In genomic region chr16:20470732-20471131, GRCh38 we compare ENCODE assay signal across 19 cellular contexts. TPM values are rescaled to one million over a fixed set of nuclear protein-coding genes. Genes with fewer than 3 reads are reported as not detected.
DNase-seq lines count a peak whose midpoint lies in the region; ATAC-seq, FAIRE-seq and TF ChIP-seq lines count a peak whose summit lies in the region.
"Not testable (repeated sequence)": the region's sequence is repeated elsewhere in the genome, so short reads cannot be mapped to it uniquely, and the experiment has no call there.
"Had no signal": no experiment of that assay in that cellular context is flagged by ENCODE, and none has a peak within 500 bp of the region (broad histone marks: within the 10 kb centered on the region; RNA-seq: fewer than 3 reads in every experiment).

No MANE protein-coding gene starts in this region.

- H3K4me1 Mint-ChIP-seq in T-helper 2 cell treated with Interferon-gamma antibody and Interleukin-4, amounts not matched to agents 5 μg/mL and 100 μg/mL, for 36 hours (ENCODE audit: low read depth); activated T-cell treated with anti-CD3 and anti-CD28 coated beads, Interleukin-2, amount 50 U/mL, for 4 hours (ENCODE audit: low read depth); activated T-helper 2 cell treated with anti-CD3 and anti-CD28 coated beads, Interferon-gamma antibody, Interleukin-2, Interleukin-4, amounts not matched to agents 10 μg/mL and 5 μg/mL and 100 μg/mL, durations not matched to agents 14 hours and 24 hours and 36 hours (ENCODE audit: low read depth); activated naive CD8-positive, alpha-beta T cell (ENCODE audit: low read depth): not testable (repeated sequence)
- peaks cover 11% of the 10 kb centered on the region for H3K4me1 Mint-ChIP-seq in activated T-cell treated with anti-CD3 and anti-CD28 coated beads, Interleukin-2, amount 50 U/mL, for 24 hours (ENCODE audit: low read depth)
- peaks cover 21% of the 10 kb centered on the region for H3K4me1 Mint-ChIP-seq in activated T-cell treated with anti-CD3 and anti-CD28 coated beads, Interleukin-2, amount 50 U/mL, for 72 hours (ENCODE audit: low read depth)

- H3K27me3 Mint-ChIP-seq in T-helper 2 cell treated with Interferon-gamma antibody and Interleukin-4, amounts not matched to agents 5 μg/mL and 100 μg/mL, for 36 hours (ENCODE audit: low read depth); activated T-cell treated with anti-CD3 and anti-CD28 coated beads, Interleukin-2, amount 50 U/mL, for 24 hours; activated T-cell treated with anti-CD3 and anti-CD28 coated beads, Interleukin-2, amount 50 U/mL, for 4 hours (ENCODE audit: low read depth); activated T-cell treated with anti-CD3 and anti-CD28 coated beads, Interleukin-2, amount 50 U/mL, for 72 hours (ENCODE audit: low read depth); activated T-helper 2 cell treated with anti-CD3 and anti-CD28 coated beads, Interferon-gamma antibody, Interleukin-2, Interleukin-4, amounts not matched to agents 10 μg/mL and 5 μg/mL and 100 μg/mL, durations not matched to agents 14 hours and 24 hours and 36 hours (ENCODE audit: low read depth): not testable (repeated sequence)
- peaks cover 14% of the 10 kb centered on the region for H3K27me3 Mint-ChIP-seq in activated naive CD8-positive, alpha-beta T cell

- H3K4me3 ChIP-seq in bronchial epithelial cell (ENCODE audit: low read depth, low read length), result not testable (repeated sequence)

- not testable (repeated sequence) for H3K9me3 Mint-ChIP-seq in T-helper 2 cell treated with Interferon-gamma antibody and Interleukin-4, amounts not matched to agents 5 μg/mL and 100 μg/mL, for 36 hours; activated T-cell treated with anti-CD3 and anti-CD28 coated beads, Interleukin-2, amount 50 U/mL, for 24 hours; activated T-cell treated with anti-CD3 and anti-CD28 coated beads, Interleukin-2, amount 50 U/mL, for 72 hours; activated T-helper 2 cell treated with anti-CD3 and anti-CD28 coated beads, Interferon-gamma antibody, Interleukin-2, Interleukin-4, amounts not matched to agents 10 μg/mL and 5 μg/mL and 100 μg/mL, durations not matched to agents 14 hours and 24 hours and 36 hours
- H3K9me3 Mint-ChIP-seq in activated T-cell treated with anti-CD3 and anti-CD28 coated beads, Interleukin-2, amount 50 U/mL, for 4 hours, result peaks cover 15% of the 10 kb centered on the region
- H3K9me3 Mint-ChIP-seq in activated naive CD8-positive, alpha-beta T cell (ENCODE audit: low read depth), result peaks cover 17% of the 10 kb centered on the region

- FAIRE-seq in bronchial epithelial cell (lab: Jason Lieb, UNC), result peak; percentile 84

- H3K27ac Mint-ChIP-seq in T-helper 2 cell treated with Interferon-gamma antibody and Interleukin-4, amounts not matched to agents 5 μg/mL and 100 μg/mL, for 36 hours, result not testable (repeated sequence)
- peak overlapping the region; percentile 78 for H3K27ac Mint-ChIP-seq in activated T-cell treated with anti-CD3 and anti-CD28 coated beads, Interleukin-2, amount 50 U/mL, for 24 hours
- H3K27ac Mint-ChIP-seq in activated T-cell treated with anti-CD3 and anti-CD28 coated beads, Interleukin-2, amount 50 U/mL, for 72 hours, result peak overlapping the region; percentile 38
- H3K27ac Mint-ChIP-seq in activated T-helper 2 cell treated with anti-CD3 and anti-CD28 coated beads, Interferon-gamma antibody, Interleukin-2, Interleukin-4, amounts not matched to agents 10 μg/mL and 5 μg/mL and 100 μg/mL, durations not matched to agents 14 hours and 24 hours and 36 hours, result peak overlapping the region; percentile 82
- peak overlapping the region; percentile 23 for H3K27ac Mint-ChIP-seq in activated naive CD8-positive, alpha-beta T cell

- not testable (repeated sequence) for H3K27me3 ChIP-seq in bronchial epithelial cell (ENCODE audit: control insufficient read depth, insufficient read depth, low read length)

- ATAC-seq in activated T-cell treated with anti-CD3 and anti-CD28 coated beads, Interleukin-2, amount 50 U/mL, for 4 hours, result peak; percentile 28 to 43
- ATAC-seq in activated T-cell treated with anti-CD3 and anti-CD28 coated beads, Interleukin-2, amount 50 U/mL, for 72 hours (replicated peaks in 1 of 2), result peak; percentile 58 to 74
- ATAC-seq in stimulated activated naive CD8-positive, alpha-beta T cell treated with anti-CD3 and anti-CD28 coated beads, Interleukin-15, Interleukin-2, amounts not matched to agents 100 U/mL and 50 U/mL, for 24 hours, result peak; percentile 28

- not testable (repeated sequence) for TF ChIP-seq CTCF in bronchial epithelial cell (IDR thresholded peaks at IDR 0.05; ENCODE audit: insufficient read depth, low read length, severe bottlenecking)

- not testable (repeated sequence) for H3K36me3 Mint-ChIP-seq in T-helper 2 cell treated with Interferon-gamma antibody and Interleukin-4, amounts not matched to agents 5 μg/mL and 100 μg/mL, for 36 hours (ENCODE audit: low read depth); activated T-cell treated with anti-CD3 and anti-CD28 coated beads, Interleukin-2, amount 50 U/mL, for 24 hours (ENCODE audit: low read depth); activated T-cell treated with anti-CD3 and anti-CD28 coated beads, Interleukin-2, amount 50 U/mL, for 4 hours (ENCODE audit: insufficient read depth); activated T-cell treated with anti-CD3 and anti-CD28 coated beads, Interleukin-2, amount 50 U/mL, for 72 hours (ENCODE audit: insufficient read depth in 2 of 2); activated T-helper 2 cell treated with anti-CD3 and anti-CD28 coated beads, Interferon-gamma antibody, Interleukin-2, Interleukin-4, amounts not matched to agents 10 μg/mL and 5 μg/mL and 100 μg/mL, durations not matched to agents 14 hours and 24 hours and 36 hours (ENCODE audit: low read depth); activated naive CD8-positive, alpha-beta T cell

- DNase-seq in T-helper 2 cell treated with Interferon-gamma antibody and Interleukin-4, amounts not matched to agents 5 μg/mL and 100 μg/mL, for 36 hours (ENCODE audit: low spot score), result peak; percentile 6
- not testable (repeated sequence) for DNase-seq in activated T-cell treated with anti-CD3 and anti-CD28 coated beads, Interleukin-2, amount 50 U/mL, for 24 hours; activated T-cell treated with anti-CD3 and anti-CD28 coated beads, Interleukin-2, amount 50 U/mL, for 4 hours; activated T-cell treated with anti-CD3 and anti-CD28 coated beads, Interleukin-2, amount 50 U/mL, for 72 hours; activated T-helper 2 cell treated with anti-CD3 and anti-CD28 coated beads, Interferon-gamma antibody, Interleukin-2, Interleukin-4, amounts not matched to agents 10 μg/mL and 5 μg/mL and 100 μg/mL, durations not matched to agents 14 hours and 24 hours and 36 hours (ENCODE audit: low spot score); bronchial epithelial cell (ENCODE audit: low read depth); stimulated activated naive CD8-positive, alpha-beta T cell treated with anti-CD3 and anti-CD28 coated beads, Interleukin-15, Interleukin-2, amounts not matched to agents 100 U/mL and 50 U/mL, for 24 hours

- H3K36me3 ChIP-seq in bronchial epithelial cell (ENCODE audit: control insufficient read depth, insufficient read depth, low read length), result not testable (repeated sequence)

- intact Hi-C loops in activated T-helper 2 cell treated with anti-CD3 and anti-CD28 coated beads, Interferon-gamma antibody, Interleukin-2, Interleukin-4, amounts not matched to agents 10 μg/mL and 5 μg/mL and 100 μg/mL, durations not matched to agents 14 hours and 24 hours and 36 hours (cut with micrococcal nuclease), result not testable (repeated sequence)

- H3K4me3 Mint-ChIP-seq in T-helper 2 cell treated with Interferon-gamma antibody and Interleukin-4, amounts not matched to agents 5 μg/mL and 100 μg/mL, for 36 hours; activated T-cell treated with anti-CD3 and anti-CD28 coated beads, Interleukin-2, amount 50 U/mL, for 24 hours; activated T-cell treated with anti-CD3 and anti-CD28 coated beads, Interleukin-2, amount 50 U/mL, for 4 hours; activated T-helper 2 cell treated with anti-CD3 and anti-CD28 coated beads, Interferon-gamma antibody, Interleukin-2, Interleukin-4, amounts not matched to agents 10 μg/mL and 5 μg/mL and 100 μg/mL, durations not matched to agents 14 hours and 24 hours and 36 hours (ENCODE audit: low read depth); activated naive CD8-positive, alpha-beta T cell: not testable (repeated sequence)
- peak overlapping the region; percentile 32 to 40 for H3K4me3 Mint-ChIP-seq in activated T-cell treated with anti-CD3 and anti-CD28 coated beads, Interleukin-2, amount 50 U/mL, for 72 hours

RNA-seq across cellular contexts. Expression of gene ACSM2A, which starts 19.4 kb away (rescaled TPM):
- under 1 TPM in 2 of 3 donors, not detected in 1; 0.14 to 0.24 TPM for total RNA-seq in activated T-cell treated with anti-CD3 and anti-CD28 coated beads, Interleukin-2, amount 50 U/mL, for 4 hours
- total RNA-seq in activated T-cell treated with anti-CD3 and anti-CD28 coated beads, Interleukin-2, amount 50 U/mL, for 72 hours, result under 1 TPM; 0.49 to 0.79 TPM
- total RNA-seq in activated T-helper 2 cell treated with anti-CD3 and anti-CD28 coated beads, Interferon-gamma antibody, Interleukin-2, Interleukin-4, amounts not matched to agents 10 μg/mL and 5 μg/mL and 100 μg/mL, durations not matched to agents 14 hours and 24 hours and 36 hours, result 3.8 and 4.6 TPM in 2 replicates
- not detected in 2 replicates for total RNA-seq in bronchial epithelial cell
- total RNA-seq: A172; A673; B cell; Caco-2; Calu3; CD4-positive, alpha-beta memory T cell; CD4-positive, alpha-beta T cell; CD4-positive, CD25-positive, alpha-beta regulatory T cell; CD8-positive, alpha-beta memory T cell; CD8-positive, alpha-beta T cell; Daoy had no signal
